8 cellular contexts compared by ENCODE assay signal in the genomic region with DNA sequence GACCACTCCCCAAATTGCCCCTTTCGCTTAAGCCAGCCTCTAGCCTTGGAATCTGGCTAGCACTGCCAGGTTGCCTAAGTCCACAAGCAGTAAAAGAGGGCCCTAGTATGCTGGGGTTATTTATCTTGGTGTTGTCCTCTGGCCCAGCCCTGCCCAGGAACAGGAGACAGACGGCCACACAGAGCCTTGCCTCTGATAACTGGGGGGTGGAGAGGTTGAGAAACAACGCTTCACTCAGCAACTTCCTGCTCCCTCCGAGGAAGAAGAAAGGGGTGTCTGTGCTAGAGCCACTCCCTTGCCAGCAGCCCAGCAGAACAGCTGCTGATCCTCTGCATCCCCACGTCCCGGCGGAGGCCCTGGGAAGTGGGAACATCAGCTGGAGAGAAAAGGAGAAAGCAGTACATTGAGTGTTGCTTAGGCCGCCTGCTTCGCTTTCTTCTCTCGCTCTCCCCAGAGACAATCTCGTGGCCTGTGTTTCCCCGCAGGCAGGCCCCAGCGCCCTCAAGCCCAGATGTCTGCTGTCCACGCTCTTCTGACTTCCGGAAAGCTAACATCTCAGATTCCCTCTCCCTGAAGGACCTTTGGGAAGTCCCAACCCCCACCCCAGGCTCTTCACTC. TPM values are rescaled to one million over a fixed set of nuclear protein-coding genes. Genes with fewer than 3 reads are reported as not detected.
DNase-seq lines count a peak whose midpoint lies in the region; ATAC-seq, FAIRE-seq and TF ChIP-seq lines count a peak whose summit lies in the region.

No MANE protein-coding gene starts in this region.

- H3K9me3 ChIP-seq in H9 (ENCODE audit: control insufficient read depth, low read depth, low read length) = no peaks in the 10 kb centered on the region
- no peaks in the 10 kb centered on the region for H3K9me3 ChIP-seq in endothelial cell of umbilical vein (replicated peaks; ENCODE audit: control insufficient read depth, insufficient read depth, low read length)

- H4K91ac ChIP-seq in H9 (ENCODE audit: insufficient read length, low read depth, low read length) = no peak overlapping the region

- H2BK120ac ChIP-seq in H9 (ENCODE audit: low read depth, low read length, poor library complexity, severe bottlenecking) = no peak overlapping the region

- H3T11ph ChIP-seq in H9 (ENCODE audit: low read length) = no peak overlapping the region

- WGBS in H9 (ENCODE audit: extremely low coverage, insufficient read length, low lambda C conversion rate) = no CpG with 5 or more reads among the region's 15 CpGs

- H2AK5ac ChIP-seq in H9 (ENCODE audit: insufficient read length, low read length) = no peak overlapping the region

- H3K27ac ChIP-seq in H9 (ENCODE audit: insufficient read length, low read depth, low read length) (no peak overlapping the region), endothelial cell of umbilical vein (ENCODE audit: insufficient read depth, low read depth, low read length) (no peak overlapping the region), RWPE1 (no peak overlapping the region)

- peak overlapping the region; percentile 99 for H2AFZ ChIP-seq in H9 (ENCODE audit: low read length)
- peak overlapping the region; percentile 69 for H2AFZ ChIP-seq in endothelial cell of umbilical vein (ENCODE audit: low read depth, low read length)

- peak; percentile 52 to 54 for ATAC-seq in naive B cell (ENCODE audit: low read depth in 2 of 2)

- no peak overlapping the region for H4K8ac ChIP-seq in H9 (replicated peaks; ENCODE audit: insufficient read length, low read depth, low read length)

- peak overlapping the region; percentile 88; the same call in 1 of the 2 replicates for H3K14ac ChIP-seq in H9 (ENCODE audit: insufficient read depth, low read length)

- H3K9ac ChIP-seq in H9 (ENCODE audit: extremely low read depth, insufficient read length, low read length) (no peak overlapping the region), endothelial cell of umbilical vein (replicated peaks; ENCODE audit: extremely low read depth, insufficient read depth, low read length) (no peak overlapping the region)

- no peaks in the 10 kb centered on the region for H3K27me3 Mint-ChIP-seq in H9 (ENCODE audit: low read depth)
- H3K27me3 Mint-ChIP-seq in naive B cell = peaks cover 8 to 12% (median 9%) of the 10 kb centered on the region in 3 donors

- no peak overlapping the region for H3K23ac ChIP-seq in H9 (ENCODE audit: insufficient read length, low read depth, low read length)

- TF ChIP-seq CTCF in H9 (conservative IDR thresholded peaks at IDR 0.05) = no peak
- no peak for TF ChIP-seq CTCF in endothelial cell of umbilical vein (IDR thresholded peaks at IDR 0.05; ENCODE audit: extremely low read depth in 1 of 2, insufficient read depth in 1 of 2, low read depth in 1 of 2, low read length in 2 of 2)
- TF ChIP-seq CTCF in RWPE1 (conservative IDR thresholded peaks at IDR 0.05; ENCODE audit: low read depth) = no peak

- H3K79me2 ChIP-seq in H9 (ENCODE audit: insufficient read depth, low read length) = no peaks in the 10 kb centered on the region
- no peaks in the 10 kb centered on the region for H3K79me2 ChIP-seq in endothelial cell of umbilical vein (ENCODE audit: control insufficient read depth, insufficient read depth, low read length)

- H3K4ac ChIP-seq in H9 (ENCODE audit: low read depth, low read length) = no peak overlapping the region

- H3K36me3 ChIP-seq in endothelial cell of umbilical vein (ENCODE audit: control insufficient read depth in 2 of 2, extremely low read depth in 1 of 2, insufficient read depth in 2 of 2, low read length in 2 of 2) = no peaks in the 10 kb centered on the region

- no peak overlapping the region for H3K56ac ChIP-seq in H9 (ENCODE audit: insufficient read length, low read depth, low read length)

- H3K9me3 Mint-ChIP-seq in H9 (no peaks in the 10 kb centered on the region), naive B cell (no peaks in the 10 kb centered on the region)

- H3K27me3 ChIP-seq in H9 (ENCODE audit: insufficient read depth, low read length) (no peaks in the 10 kb centered on the region), endothelial cell of umbilical vein (ENCODE audit: control insufficient read depth in 2 of 2, insufficient read depth in 2 of 2, low read length in 2 of 2) (no peaks in the 10 kb centered on the region)

- peak overlapping the region; percentile 37 for H3K4me2 ChIP-seq in H9 (ENCODE audit: insufficient read depth, insufficient read length, low read length)
- no peak overlapping the region for H3K4me2 ChIP-seq in endothelial cell of umbilical vein (ENCODE audit: insufficient read depth, low read length)

- H3K9me1 ChIP-seq in endothelial cell of umbilical vein (replicated peaks; ENCODE audit: control insufficient read depth, extremely low read depth, insufficient read depth, low read length) = no peaks in the 10 kb centered on the region

- no peaks in the 10 kb centered on the region for H3K23me2 ChIP-seq in H9 (ENCODE audit: insufficient read length, low read depth, low read length, poor library complexity, severe bottlenecking)

- in situ Hi-C loops in G401 (cut with HindIII; ENCODE audit: low sequenced_read_pairs) = no loop called here

- H3K4me3 Mint-ChIP-seq in H9 (peak overlapping the region in 1 of 2 experiments; percentile 2; a peak in 3 of 5 replicates), naive B cell (peak overlapping the region in 7 of 8 donors; percentile 61 to 83 (median 73))

- no peak for FAIRE-seq in endothelial cell of umbilical vein (lab: Jason Lieb, UNC)

- no peak overlapping the region for H2BK5ac ChIP-seq in H9 (ENCODE audit: insufficient read length, low read length)

- peak overlapping the region; percentile 1 for H2BK12ac ChIP-seq in H9 (ENCODE audit: insufficient read length, low read depth, low read length)

- H3K79me1 ChIP-seq in H9 (ENCODE audit: insufficient read depth, low read depth, low read length, poor library complexity, severe bottlenecking) = no peaks in the 10 kb centered on the region

- dilution Hi-C loops in endothelial cell of umbilical vein (cut with MboI; ENCODE audit: extremely low pct_ligation_motif_present, low sequenced_read_pairs) = loop anchor here (25.0 kb wide), 1 partner anchor 313 kb away; no protein-coding TSS in a partner anchor

- H2BK15ac ChIP-seq in H9 (ENCODE audit: low read depth, low read length) = no peak overlapping the region

- CTCF ChIA-PET in endothelial cell of umbilical vein (lab: Charles Lee) (interaction anchor here (1.0 to 4.9 kb wide), 12 partner anchors 9 to 307 kb away, joined by 3 to 121 read pairs (median 8); no protein-coding TSS in a partner anchor), HEK293T (lab: Yijun Ruan, JAX) (interaction anchor here (1.2 to 1.8 kb wide), 4 partner anchors 12 to 107 kb away, joined by 3 to 8 read pairs (median 4); no protein-coding TSS in a partner anchor), RWPE1 (lab: Yijun Ruan, JAX) (interaction anchor here (0.5 kb wide), 2 partner anchors 75 to 80 kb away, joined by 3 to 4 read pairs; no protein-coding TSS in a partner anchor)

- no peaks in the 10 kb centered on the region for H3K4me1 ChIP-seq in H9 (ENCODE audit: insufficient read depth, low read length)
- H3K4me1 ChIP-seq in endothelial cell of umbilical vein (ENCODE audit: control insufficient read depth, extremely low read depth, insufficient read depth, low read length) = no peaks in the 10 kb centered on the region

- H3K4me3 ChIP-seq in endothelial cell of umbilical vein (replicated peaks in 1 of 3; ENCODE audit: insufficient read depth in 1 of 3, low read depth in 1 of 3, low read length in 3 of 3) = no peak overlapping the region

- H3K27ac Mint-ChIP-seq in H9 = peak overlapping the region; percentile 71 to 96 (median 92); a peak in 5 of 7 replicates
- peak overlapping the region in 4 of 6 donors; percentile 4 to 61 (median 58) for H3K27ac Mint-ChIP-seq in naive B cell

- DNase-seq in G401 (ENCODE audit: low spot score) = peak; percentile 3
- peak; percentile 52 for DNase-seq in H9
- DNase-seq in NCI-H510A (lab: John Stamatoyannopoulos, UW) = peak; percentile 48
- DNase-seq in endothelial cell of umbilical vein (ENCODE audit: low read depth, low spot score) = no peak
- no peak for DNase-seq in naive B cell
- no peak for DNase-seq in HEK293T (ENCODE audit: extremely low spot score)
- DNase-seq in RWPE1 (ENCODE audit: low spot score) = no peak
- no peak for DNase-seq in effector CD4-positive, alpha-beta T cell

- POLR2A ChIA-PET in endothelial cell of umbilical vein (lab: Charles Lee) (no interaction called here), HEK293T (lab: Yijun Ruan, JAX) (interaction anchor here (0.6 kb wide), 1 partner anchor 1513 kb away, joined by 3 read pairs; no protein-coding TSS in a partner anchor), RWPE1 (lab: Yijun Ruan, JAX; ENCODE audit: low non-redundant PET) (no interaction called here)

- TF ChIP-seq POLR2A in endothelial cell of umbilical vein (IDR thresholded peaks at IDR 0.05; ENCODE audit: low read depth, low read length) = no peak

- H3K36me3 Mint-ChIP-seq in H9 (ENCODE audit: insufficient read depth in 1 of 3, low read depth in 3 of 3) = no peaks in the 10 kb centered on the region
- no peaks in the 10 kb centered on the region for H3K36me3 Mint-ChIP-seq in naive B cell

- H3K18ac ChIP-seq in H9 (ENCODE audit: insufficient read length, low read depth, low read length) = peak overlapping the region; percentile 85

- no peak overlapping the region for H4K5ac ChIP-seq in H9 (ENCODE audit: insufficient read length, low read depth, low read length)

- H2BK20ac ChIP-seq in H9 (ENCODE audit: low read depth, low read length, poor library complexity, severe bottlenecking) = no peak overlapping the region

- BruUV-seq in endothelial cell of umbilical vein (replicated peaks; lab: Mats Ljungman, UMichigan) = no TSS peak

- intact Hi-C loops in endothelial cell of umbilical vein (cut with micrococcal nuclease) = no loop called here

- H3K4me1 Mint-ChIP-seq in H9 (peaks cover 12 to 20% of the 10 kb centered on the region in 2 experiments), naive B cell (peaks cover 6 to 14% (median 11%) of the 10 kb centered on the region in 3 donors)

- H4K20me1 ChIP-seq in H9 (ENCODE audit: control insufficient read depth, insufficient read depth, insufficient read length) (no peaks in the 10 kb centered on the region), endothelial cell of umbilical vein (replicated peaks; ENCODE audit: control insufficient read depth, extremely low read depth, insufficient read depth, low read length) (no peaks in the 10 kb centered on the region)

RNA-seq across cellular contexts. Expression of a gene that starts 22.6 kb away (rescaled TPM):
- 0.06 TPM in 1 of 2 replicates, not detected in the other for total RNA-seq in G401 (2014; rRNA removed; shearing (Covaris generic))
- 0.52 and 0.66 TPM in 2 replicates for total RNA-seq in H9 (2021)
- total RNA-seq in endothelial cell of umbilical vein = 0.18 and 0.20 TPM in 2 replicates
- 0.06 and 0.08 TPM in 2 replicates for polyA plus RNA-seq in endothelial cell of umbilical vein
- 0.06 and 0.08 TPM in 2 replicates for polyA plus RNA-seq in endothelial cell of umbilical vein (2011; cell fraction: cytosol; rRNA removed)
- polyA plus RNA-seq in endothelial cell of umbilical vein (2011; cell fraction: nucleus; rRNA removed) = 0.04 and 0.05 TPM in 2 replicates
- 0.04 TPM in 1 of 2 replicates, not detected in the other for polyA plus RNA-seq in endothelial cell of umbilical vein (2012)
- polyA minus RNA-seq in endothelial cell of umbilical vein = 0.32 and 0.42 TPM in 2 replicates
- polyA minus RNA-seq in endothelial cell of umbilical vein (2011; cell fraction: cytosol; rRNA and poly(A)+ RNA removed) = not detected
- 0.14 TPM in 1 of 2 replicates, not detected in the other for polyA minus RNA-seq in endothelial cell of umbilical vein (2011; cell fraction: nucleus; rRNA and poly(A)+ RNA removed)
- not detected for polyA plus RNA-seq in naive B cell (ENCODE audit: low read depth in 6 of 6)

Comparison
In these comparisons a context has a peak if more than half of its experiments do, and no peak if none do; other contexts are left out.
1. DNase-seq: peak in G401 (single experiment), H9 (single experiment) and NCI-H510A (single experiment); none in endothelial cell of umbilical vein (single experiment), naive B cell (single experiment), HEK293T (single experiment), RWPE1 (single experiment) and effector CD4-positive, alpha-beta T cell (single experiment).